Comparison of ENCODE assay signal across 8 cellular contexts in the genomic region with DNA sequence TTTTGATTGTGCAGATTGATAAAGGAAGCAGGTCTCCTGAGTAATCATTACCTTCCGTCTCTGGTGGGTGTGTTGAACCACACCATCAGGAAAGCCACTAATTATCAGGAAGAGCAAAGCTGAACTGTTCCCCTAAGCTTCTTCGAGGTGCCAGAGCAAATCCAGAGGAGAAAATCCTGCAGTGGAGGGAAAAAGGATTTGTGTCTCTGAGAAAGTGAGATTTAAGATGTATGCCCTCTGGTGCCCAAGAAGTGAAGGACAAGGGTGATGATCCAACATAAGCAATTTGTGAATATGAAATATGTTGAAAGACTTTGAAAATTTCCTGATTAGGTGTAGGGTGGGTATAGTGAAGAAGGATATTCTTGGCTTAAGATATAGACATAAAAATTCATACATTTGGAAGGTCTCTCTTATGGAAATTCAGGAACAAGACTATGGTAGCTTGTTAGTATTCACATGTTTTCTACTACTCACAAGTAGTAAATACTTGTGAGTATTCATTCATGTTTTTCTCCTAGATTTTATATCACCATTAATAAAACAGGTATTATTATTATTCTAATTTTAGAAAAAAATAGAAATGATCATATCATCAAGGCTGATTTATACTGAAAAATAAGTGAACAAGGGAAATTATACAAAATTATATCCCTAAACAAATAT. TPM values are rescaled to one million over a fixed set of nuclear protein-coding genes. Genes with fewer than 3 reads are reported as not detected.
DNase-seq lines count a peak whose midpoint lies in the region; ATAC-seq and TF ChIP-seq lines count a peak whose summit lies in the region.

No MANE protein-coding gene starts in this region.

- no peak for TF ChIP-seq POLR2A in adrenal gland (IDR thresholded peaks at IDR 0.05)

- WGBS in adrenal gland, 4 donors = 2 to 9% (median 6%) methylated on average over 2 of the region's 2 CpGs
- 11 to 13% methylated on average over 2 of the region's 2 CpGs for WGBS in heart right ventricle, 2 donors

- intact Hi-C loops in adrenal gland (cut with DNase I) = loop anchor here (2.0 to 10.0 kb wide), 3 partner anchors 53 to 205 kb away; no protein-coding TSS in a partner anchor
- intact Hi-C loops in heart right ventricle (cut with DNase I) = loop anchor here (1.0 to 10.0 kb wide), 9 partner anchors 53 to 205 kb away; a partner anchor contains a TSS

- H3K9me3 ChIP-seq in adrenal gland (replicated peaks in 1 of 3) = peaks cover 0 to 8% (median 0%) of the 10 kb centered on the region in 3 donors
- H3K9me3 ChIP-seq in heart right ventricle = peaks cover 0 to 21% (median 9%) of the 10 kb centered on the region in 11 donors

- H3K4me3 ChIP-seq in adrenal gland (peak overlapping the region in 2 of 4 donors; percentile 6 to 42), heart right ventricle (peak overlapping the region in 3 of 10 donors; percentile 15 to 31 (median 25))

- H3K27me3 ChIP-seq in adrenal gland (no peaks in the 10 kb centered on the region), heart right ventricle (no peaks in the 10 kb centered on the region)

- ATAC-seq in HG02938 (IDR thresholded peaks at IDR 0.05; ENCODE audit: unreplicated experiment) (peak; percentile 64), heart right ventricle (peak in 7 of 8 donors; percentile 51 to 79 (median 72)), HG03097 (IDR thresholded peaks at IDR 0.05; ENCODE audit: low FRiP score, unreplicated experiment) (no peak), GM21515 (IDR thresholded peaks at IDR 0.05; ENCODE audit: unreplicated experiment) (no peak)

- TF ChIP-seq CTCF in adrenal gland (IDR thresholded peaks at IDR 0.05) = peak; percentile 50 to 92 (median 82)
- peak; percentile 54 to 87 (median 77) for TF ChIP-seq CTCF in heart right ventricle (IDR thresholded peaks at IDR 0.05)

- H3K27ac ChIP-seq in adrenal gland (no peak overlapping the region), heart right ventricle (peak overlapping the region in 3 of 10 donors; percentile 3 to 35 (median 29))

- H3K36me3 ChIP-seq in adrenal gland (replicated peaks in 1 of 2) = no peaks in the 10 kb centered on the region
- no peaks in the 10 kb centered on the region for H3K36me3 ChIP-seq in heart right ventricle

- peak; percentile 49 for DNase-seq in ELF-1 (ENCODE audit: low read depth, low spot score)
- DNase-seq in NCI-H510A treated with DMSO at 0.1 percent for 48 hours (lab: John Stamatoyannopoulos, UW) = peak; percentile 49
- peak; percentile 45 to 86 (median 60) for DNase-seq in adrenal gland
- peak in 1 of 2 donors; percentile 66 for DNase-seq in heart right ventricle
- DNase-seq in putamen (ENCODE audit: low spot score) = peak; percentile 53

- H3K4me1 ChIP-seq in adrenal gland (replicated peaks in 1 of 2) (peaks cover 0 to 3% of the 10 kb centered on the region in 2 donors), heart right ventricle (peaks cover 0 to 10% (median 3%) of the 10 kb centered on the region in 9 donors)

RNA-seq across cellular contexts. Expression of a gene that starts 34.8 kb away (rescaled TPM):
- total RNA-seq in adrenal gland (10 to 100 TPM; 14.6 to 48.8 (median 27.8) TPM), heart right ventricle (10 to 100 TPM; 14.1 to 22.9 (median 19.0) TPM)
- polyA plus RNA-seq in adrenal gland (10 to 100 TPM in 1 of 3 donors, 1 to 10 TPM in 2; 4.4 to 39.1 (median 6.1) TPM), heart right ventricle (10 to 100 TPM in 1 of 2 donors, 1 to 10 TPM in 1; 4.6 to 10.8 TPM)

RNA-seq across cellular contexts. Expression of a gene that starts 59.7 kb away (rescaled TPM):
- total RNA-seq in adrenal gland = 10 to 100 TPM; 26.7 to 56.2 (median 41.6) TPM
- 10 to 100 TPM; 11.9 to 33.0 (median 17.2) TPM for polyA plus RNA-seq in adrenal gland
- 10 to 100 TPM; 30.3 to 78.6 (median 43.7) TPM for total RNA-seq in heart right ventricle
- polyA plus RNA-seq in heart right ventricle = 10 to 100 TPM; 19.5 to 21.8 TPM

Comparison
In these comparisons a context has a peak if more than half of its experiments do, and no peak if none do; other contexts are left out.
1. ATAC-seq: peak in HG02938 (single experiment) and heart right ventricle (7 of 8); none in HG03097 (single experiment) and GM21515 (single experiment).